In genomic region chr11:65219930-65220213, GRCh38 we compare ENCODE assay signal across 28 cellular contexts. TPM values are rescaled to one million over a fixed set of nuclear protein-coding genes. Genes with fewer than 3 reads are reported as not detected.
DNase-seq lines count a peak whose midpoint lies in the region; ATAC-seq and TF ChIP-seq lines count a peak whose summit lies in the region.
"Had no signal": no experiment of that assay in that cellular context is flagged by ENCODE, and none has a peak within 500 bp of the region (broad histone marks: within the 10 kb centered on the region; RNA-seq: fewer than 3 reads in every experiment).

No MANE protein-coding gene starts in this region.

- no peak overlapping the region for H3K4me3 ChIP-seq in BJ (ENCODE audit: low read depth, low read length)
- no peak overlapping the region for H3K4me3 ChIP-seq in endodermal cell (ENCODE audit: low read length)
- no peak overlapping the region for H3K4me3 ChIP-seq in hepatocyte
- H3K4me3 ChIP-seq: left lung, SJSA1, skin epidermis had no signal

- peak; percentile 42 for DNase-seq in BJ (ENCODE audit: low read depth)
- DNase-seq in HCEC 1CT: peak; percentile 18
- DNase-seq in endodermal cell: no peak
- DNase-seq in nephron progenitor cell: no peak
- DNase-seq in hepatocyte (ENCODE audit: low spot score): no peak
- no peak for DNase-seq in RWPE1 (ENCODE audit: low spot score)
- DNase-seq in NAMALWA (ENCODE audit: low spot score): no peak
- DNase-seq: activated B cell treated with CpG ODN at 0.5 μM for 24 hours; activated CD4-positive, alpha-beta T cell treated with anti-CD3 and anti-CD28 coated beads, Interleukin-2, amount 50 U/mL, for 48 hours; activated naive CD4-positive, alpha-beta T cell treated with Interleukin-2 at 50 U/mL for 16 hours; activated T-cell treated with anti-CD3 and anti-CD28 coated beads, Interleukin-2, amount 50 U/mL, for 24 hours; amygdala; Caco-2; caudate nucleus; dermis blood vessel endothelial cell; NCI-H1417 treated with DMSO at 0.1 percent for 48 hours; NCI-H2171 treated with DMSO at 0.1 percent for 48 hours; stimulated activated CD4-positive, alpha-beta T cell treated with anti-CD3 and anti-CD28 coated beads, Interleukin-2, amount 100 ng/mL, for 48 hours; stimulated activated naive CD4-positive, alpha-beta T cell treated with Interleukin-2 at 50 U/mL for 16 hours; T-helper 17 cell had no signal

- no peak overlapping the region for H2AFZ ChIP-seq in hepatocyte

- H3K36me3 ChIP-seq in BJ (ENCODE audit: control insufficient read depth, insufficient read depth, low read length): peaks cover 2% of the 10 kb centered on the region
- peaks cover 4% of the 10 kb centered on the region for H3K36me3 ChIP-seq in endodermal cell (ENCODE audit: control insufficient read depth, insufficient read depth, low read length)
- no peaks in the 10 kb centered on the region for H3K36me3 ChIP-seq in hepatocyte (replicated peaks; ENCODE audit: insufficient read depth, low read depth)
- H3K36me3 ChIP-seq: SJSA1 had no signal

- H3K27me3 Mint-ChIP-seq in endodermal cell (ENCODE audit: insufficient read depth): no peaks in the 10 kb centered on the region
- peaks cover 8% of the 10 kb centered on the region for H3K27me3 Mint-ChIP-seq in nephron progenitor cell (ENCODE audit: low read depth, poor library complexity)
- H3K27me3 Mint-ChIP-seq: activated B cell treated with CpG ODN at 0.5 μM for 24 hours, progenitor cell of endocrine pancreas had no signal

- H4K20me1 ChIP-seq in hepatocyte (ENCODE audit: insufficient read depth, poor library complexity, severe bottlenecking): no peaks in the 10 kb centered on the region

- no peaks in the 10 kb centered on the region for H3K79me2 ChIP-seq in hepatocyte

- H3K4me1 ChIP-seq in endodermal cell (ENCODE audit: control insufficient read depth, insufficient read depth, low read length) (peaks cover 1% of the 10 kb centered on the region), hepatocyte (ENCODE audit: insufficient read depth) (peaks cover 6% of the 10 kb centered on the region)

- H3K27ac Mint-ChIP-seq in endodermal cell (peak overlapping the region; percentile 63), nephron progenitor cell (peak overlapping the region; percentile 24)
- H3K27ac Mint-ChIP-seq: activated B cell treated with CpG ODN at 0.5 μM for 24 hours; activated T-cell treated with anti-CD3 and anti-CD28 coated beads, Interleukin-2, amount 50 U/mL, for 24 hours; nephron; progenitor cell of endocrine pancreas had no signal

- no peak for ATAC-seq in GM19324 (IDR thresholded peaks at IDR 0.05; ENCODE audit: low FRiP score, unreplicated experiment)
- ATAC-seq: left lung had no signal

- H3K36me3 Mint-ChIP-seq in endodermal cell (ENCODE audit: low read depth): peaks cover 7% of the 10 kb centered on the region
- no peaks in the 10 kb centered on the region for H3K36me3 Mint-ChIP-seq in nephron progenitor cell (ENCODE audit: low read depth)

- CTCF ChIA-PET in BJ (lab: Yijun Ruan, JAX): interaction anchor here (0.8 to 1.9 kb wide), 3 partner anchors 14 to 112 kb away, joined by 4 to 8 read pairs (median 4); no protein-coding TSS in a partner anchor
- CTCF ChIA-PET in RWPE1 (lab: Yijun Ruan, JAX): interaction anchor here (0.6 to 1.0 kb wide), 3 partner anchors 12 to 1937 kb away, joined by 3 to 4 read pairs (median 4); no protein-coding TSS in a partner anchor

- WGBS in endodermal cell (ENCODE audit: insufficient coverage in 1 of 2, insufficient read length in 1 of 2), 2 experiments: 84 to 93% methylated on average over 2 to 3 of the region's 3 CpGs
- WGBS in hepatocyte (ENCODE audit: low lambda C conversion rate, missing lambda C conversion rate): 83% methylated on average over 3 of the region's 3 CpGs

- no peaks in the 10 kb centered on the region for H3K9me3 Mint-ChIP-seq in endodermal cell
- H3K9me3 Mint-ChIP-seq in nephron progenitor cell: no peaks in the 10 kb centered on the region
- H3K9me3 Mint-ChIP-seq: activated B cell treated with CpG ODN at 0.5 μM for 24 hours, nephron had no signal

- no peak overlapping the region for H3K4me3 Mint-ChIP-seq in endodermal cell
- H3K4me3 Mint-ChIP-seq in nephron progenitor cell: no peak overlapping the region
- H3K4me3 Mint-ChIP-seq: activated B cell treated with CpG ODN at 0.5 μM for 24 hours; activated T-cell treated with anti-CD3 and anti-CD28 coated beads, Interleukin-2, amount 50 U/mL, for 24 hours; nephron; T-helper 17 cell had no signal

- no peak overlapping the region for H3K9ac ChIP-seq in endodermal cell (ENCODE audit: extremely low read depth, low read length, poor library complexity, severe bottlenecking)

- H3K4me1 Mint-ChIP-seq in endodermal cell (peaks cover 10% of the 10 kb centered on the region), nephron progenitor cell (peaks cover 38% of the 10 kb centered on the region)
- H3K4me1 Mint-ChIP-seq: activated B cell treated with CpG ODN at 0.5 μM for 24 hours had no signal

- H3K9me2 ChIP-seq in hepatocyte (replicated peaks; ENCODE audit: insufficient read depth): no peaks in the 10 kb centered on the region

- H3K27ac ChIP-seq in endodermal cell (ENCODE audit: low read depth, low read length) (no peak overlapping the region), hepatocyte (no peak overlapping the region), RWPE1 (no peak overlapping the region)
- H3K27ac ChIP-seq: epithelial cell of prostate, left lung, SJSA1 had no signal

- H3K4me2 ChIP-seq in hepatocyte: no peak overlapping the region

- POLR2A ChIA-PET in BJ (lab: Charles Lee): no interaction called here
- POLR2A ChIA-PET in RWPE1 (lab: Yijun Ruan, JAX; ENCODE audit: low non-redundant PET): no interaction called here

- TF ChIP-seq CTCF in BJ (IDR thresholded peaks at IDR 0.05; ENCODE audit: insufficient read depth, low read depth, low read length) (no peak), endodermal cell (conservative IDR thresholded peaks at IDR 0.05) (no peak), nephron progenitor cell (IDR thresholded peaks at IDR 0.05) (no peak), hepatocyte (IDR thresholded peaks at IDR 0.05; ENCODE audit: poor library complexity) (no peak), RWPE1 (conservative IDR thresholded peaks at IDR 0.05; ENCODE audit: low read depth) (no peak)

- H3K27me3 ChIP-seq in BJ (ENCODE audit: control insufficient read depth, insufficient read depth, low read length): no peaks in the 10 kb centered on the region
- H3K27me3 ChIP-seq in endodermal cell (ENCODE audit: control insufficient read depth, insufficient read depth, low read length, poor library complexity, severe bottlenecking): no peaks in the 10 kb centered on the region
- H3K27me3 ChIP-seq in hepatocyte: no peaks in the 10 kb centered on the region
- H3K27me3 ChIP-seq: left lung, SJSA1 had no signal

- H3K9me3 ChIP-seq in endodermal cell (ENCODE audit: control insufficient read depth, low read length) (no peaks in the 10 kb centered on the region), hepatocyte (ENCODE audit: low read depth) (no peaks in the 10 kb centered on the region)
- H3K9me3 ChIP-seq: Caco-2, left lung, SJSA1 had no signal

RNA-seq across cellular contexts. Expression of gene CAPN1, which starts 38.1 kb away (rescaled TPM):
- 75.4 and 181 TPM in 2 replicates for polyA plus RNA-seq in BJ (2011; rRNA removed)
- 131 and 140 TPM in 2 replicates for polyA minus RNA-seq in BJ (2011; rRNA and poly(A)+ RNA removed)
- 100 to 1,000 TPM; 183 to 223 TPM for total RNA-seq in endodermal cell
- 76.6 TPM for polyA plus RNA-seq in endodermal cell (2013, experiment 1 of 2)
- 72.5 TPM for polyA plus RNA-seq in endodermal cell (2013, experiment 2 of 2)
- total RNA-seq in hepatocyte: 115 and 133 TPM in 2 replicates
- polyA plus RNA-seq in hepatocyte: 178 and 202 TPM in 2 replicates

RNA-seq across cellular contexts. Expression of gene POLA2, which starts 41.9 kb away (rescaled TPM):
- polyA plus RNA-seq in BJ (2011; rRNA removed) (11.8 and 14.5 TPM in 2 replicates), hepatocyte (5.0 and 8.0 TPM in 2 replicates)
- 11.2 and 16.9 TPM in 2 replicates for polyA minus RNA-seq in BJ (2011; rRNA and poly(A)+ RNA removed)
- total RNA-seq in endodermal cell (10 to 100 TPM; 42.2 to 65.0 TPM), hepatocyte (2.5 and 4.1 TPM in 2 replicates)
- polyA plus RNA-seq in endodermal cell (2013, experiment 1 of 2): 46.3 TPM
- polyA plus RNA-seq in endodermal cell (2013, experiment 2 of 2): 44.3 TPM

RNA-seq across cellular contexts. Expression of gene SPDYC, which starts 49.8 kb away (rescaled TPM):
- polyA plus RNA-seq in BJ (2011; rRNA removed) (not detected in 2 replicates), hepatocyte (not detected in 2 replicates)
- not detected in 2 replicates for polyA minus RNA-seq in BJ (2011; rRNA and poly(A)+ RNA removed)
- total RNA-seq in endodermal cell (under 1 TPM in 1 of 2 donors, not detected in 1; 0.46 TPM), hepatocyte (not detected in 2 replicates)
- polyA plus RNA-seq in endodermal cell (2013, experiment 1 of 2): not detected
- not detected for polyA plus RNA-seq in endodermal cell (2013, experiment 2 of 2)
- total RNA-seq: activated B cell treated with CpG ODN at 0.5 μM for 24 hours, Caco-2, dermis blood vessel endothelial cell, left lung, progenitor cell of endocrine pancreas, SJSA1 had no signal
- polyA plus RNA-seq: AG04450 had no signal

Comparison
In these comparisons a context has a peak if more than half of its experiments do, and no peak if none do; other contexts are left out.
1. DNase-seq: peak in BJ (single experiment) and HCEC 1CT (single experiment); none in endodermal cell (single experiment), nephron progenitor cell (single experiment), hepatocyte (single experiment), RWPE1 (single experiment) and NAMALWA (single experiment).